Comparison of ENCODE assay signal across 19 cellular contexts in genomic region chr3:177212278-177212610, GRCh38. TPM values are rescaled to one million over a fixed set of nuclear protein-coding genes. Genes with fewer than 3 reads are reported as not detected.
DNase-seq lines count a peak whose midpoint lies in the region; ATAC-seq lines count a peak whose summit lies in the region.
"Had no signal": no experiment of that assay in that cellular context is flagged by ENCODE, and none has a peak within 500 bp of the region (broad histone marks: within the 10 kb centered on the region; RNA-seq: fewer than 3 reads in every experiment).

No MANE protein-coding gene starts in this region.

- no peaks in the 10 kb centered on the region for H3K27me3 Mint-ChIP-seq in activated CD8-positive, alpha-beta T cell treated with anti-CD3 and anti-CD28 coated beads, Interleukin-2, amount 10 ng/mL, durations not matched to agents 7 days and 5 days (ENCODE audit: low read depth)
- H3K27me3 Mint-ChIP-seq: IgD-negative memory B cell had no signal

- no peaks in the 10 kb centered on the region for H3K9me3 Mint-ChIP-seq in activated CD8-positive, alpha-beta T cell treated with anti-CD3 and anti-CD28 coated beads, Interleukin-2, amount 10 ng/mL, durations not matched to agents 7 days and 5 days (ENCODE audit: insufficient read depth)
- H3K9me3 Mint-ChIP-seq: activated naive CD4-positive, alpha-beta T cell treated with anti-CD3 and anti-CD28 coated beads for 36 hours; IgD-negative memory B cell had no signal

- H3K9ac ChIP-seq in mucosa of rectum (ENCODE audit: low read depth in 1 of 2, low read length in 2 of 2): peak overlapping the region; percentile 52 to 61
- H3K9ac ChIP-seq: BLaER1 treated with 17β-estradiol and CSF1 and Interleukin-3, amounts not matched to agents 10 nM and 100 nM; SK-N-SH had no signal

- CTCF ChIA-PET in activated CD8-positive, alpha-beta T cell treated with anti-CD3 and anti-CD28 coated beads, Interleukin-2, amount 10 ng/mL, durations not matched to agents 7 days and 5 days (lab: Charles Lee): interaction anchor here (1.8 kb wide), 1 partner anchor 14 kb away, joined by 6 read pairs; no protein-coding TSS in a partner anchor

- peak overlapping the region in 1 of 2 donors; percentile 33 for H3K4me3 ChIP-seq in mucosa of rectum (ENCODE audit: low read length in 2 of 2)
- H3K4me3 ChIP-seq: BLaER1 treated with 17β-estradiol and CSF1 and Interleukin-3, amounts not matched to agents 10 nM and 100 nM; thoracic aorta had no signal

- H3K4me3 Mint-ChIP-seq in activated CD8-positive, alpha-beta T cell treated with anti-CD3 and anti-CD28 coated beads, Interleukin-2, amount 10 ng/mL, durations not matched to agents 7 days and 5 days: no peak overlapping the region
- H3K4me3 Mint-ChIP-seq: activated naive CD4-positive, alpha-beta T cell treated with anti-CD3 and anti-CD28 coated beads for 36 hours; IgD-negative memory B cell had no signal

- ATAC-seq in GM18868 (IDR thresholded peaks at IDR 0.05; ENCODE audit: unreplicated experiment): peak; percentile 45
- peak; percentile 36 for ATAC-seq in activated CD8-positive, alpha-beta T cell treated with anti-CD3 and anti-CD28 coated beads, Interleukin-2, amount 10 ng/mL, durations not matched to agents 7 days and 5 days
- ATAC-seq in GM19035 (IDR thresholded peaks at IDR 0.05; ENCODE audit: unreplicated experiment): no peak
- ATAC-seq: Panc1 had no signal

- no peaks in the 10 kb centered on the region for H3K36me3 ChIP-seq in mucosa of rectum (ENCODE audit: control insufficient read depth in 2 of 2, insufficient read depth in 2 of 2, low read length in 2 of 2)
- H3K36me3 ChIP-seq: BLaER1 treated with 17β-estradiol and CSF1 and Interleukin-3, amounts not matched to agents 10 nM and 100 nM; thoracic aorta had no signal

- no peaks in the 10 kb centered on the region for H3K9me3 ChIP-seq in mucosa of rectum (ENCODE audit: control insufficient read depth in 2 of 2, low read length in 2 of 2)
- H3K9me3 ChIP-seq: SK-N-SH, thoracic aorta had no signal

- H3K36me3 Mint-ChIP-seq in activated CD8-positive, alpha-beta T cell treated with anti-CD3 and anti-CD28 coated beads, Interleukin-2, amount 10 ng/mL, durations not matched to agents 7 days and 5 days (ENCODE audit: low read depth): no peaks in the 10 kb centered on the region
- H3K36me3 Mint-ChIP-seq: IgD-negative memory B cell had no signal

- no peaks in the 10 kb centered on the region for H3K27me3 ChIP-seq in mucosa of rectum (ENCODE audit: control insufficient read depth in 2 of 2, insufficient read depth in 2 of 2, low read length in 2 of 2)
- H3K27me3 ChIP-seq: BLaER1 treated with 17β-estradiol and CSF1 and Interleukin-3, amounts not matched to agents 10 nM and 100 nM had no signal

- no peak overlapping the region for H3K27ac Mint-ChIP-seq in activated CD8-positive, alpha-beta T cell treated with anti-CD3 and anti-CD28 coated beads, Interleukin-2, amount 10 ng/mL, durations not matched to agents 7 days and 5 days
- H3K27ac Mint-ChIP-seq: activated naive CD4-positive, alpha-beta T cell treated with anti-CD3 and anti-CD28 coated beads for 36 hours; IgD-negative memory B cell had no signal

- POLR2A ChIA-PET in activated CD8-positive, alpha-beta T cell treated with anti-CD3 and anti-CD28 coated beads, Interleukin-2, amount 10 ng/mL, durations not matched to agents 7 days and 5 days (lab: Charles Lee): interaction anchor here (0.7 kb wide), 1 partner anchor 38 kb away, joined by 3 read pairs; no protein-coding TSS in a partner anchor

- H3K27ac ChIP-seq in mucosa of rectum (ENCODE audit: low read depth in 2 of 2, low read length in 2 of 2): peak overlapping the region; percentile 95 to 98
- H3K27ac ChIP-seq: BLaER1 treated with 17β-estradiol and CSF1 and Interleukin-3, amounts not matched to agents 10 nM and 100 nM; thoracic aorta had no signal

- H3K4me1 ChIP-seq in mucosa of rectum (ENCODE audit: control insufficient read depth in 2 of 2, insufficient read depth in 2 of 2, low read length in 2 of 2): peaks cover 26 to 47% of the 10 kb centered on the region in 2 donors
- H3K4me1 ChIP-seq: BLaER1 treated with 17β-estradiol and CSF1 and Interleukin-3, amounts not matched to agents 10 nM and 100 nM had no signal

- peaks cover 11% of the 10 kb centered on the region for H3K4me1 Mint-ChIP-seq in activated CD8-positive, alpha-beta T cell treated with anti-CD3 and anti-CD28 coated beads, Interleukin-2, amount 10 ng/mL, durations not matched to agents 7 days and 5 days (ENCODE audit: low read depth)
- H3K4me1 Mint-ChIP-seq: IgD-negative memory B cell had no signal

- DNase-seq in NCI-H1092 (lab: John Stamatoyannopoulos, UW) (peak; percentile 65), NCI-H1092 treated with DMSO at 0.1 percent for 48 hours (lab: John Stamatoyannopoulos, UW) (no peak), NCI-H1048 (lab: John Stamatoyannopoulos, UW) (no peak), ACHN (no peak)
- DNase-seq in activated CD8-positive, alpha-beta T cell treated with anti-CD3 and anti-CD28 coated beads, Interleukin-2, amount 10 ng/mL, durations not matched to agents 7 days and 5 days: no peak
- DNase-seq: 8988T; activated CD4-positive, CD25-positive, alpha-beta regulatory T cell treated with anti-CD3 and anti-CD28 coated beads, Interleukin-2, amount 50 U/mL, for 72 hours; H7; hypothalamus; SK-N-SH; T1000 had no signal

- in situ Hi-C loops in ACHN (cut with HindIII; ENCODE audit: low pct_ligation_motif_present, low pct_unique_long_range_greater_than_20kb, low sequenced_read_pairs): no loop called here

RNA-seq across cellular contexts. Expression of gene TBL1XR1, which starts 15.0 kb away (rescaled TPM):
- 100 to 1,000 TPM; 165 to 166 TPM for total RNA-seq in activated CD8-positive, alpha-beta T cell treated with anti-CD3 and anti-CD28 coated beads, Interleukin-2, amount 10 ng/mL, durations not matched to agents 7 days and 5 days
